8 cellular contexts compared by ENCODE assay signal in genomic region chr4:163484906-163485305, GRCh38. TPM values are rescaled to one million over a fixed set of nuclear protein-coding genes. Genes with fewer than 3 reads are reported as not detected.
DNase-seq lines count a peak whose midpoint lies in the region; ATAC-seq, FAIRE-seq and TF ChIP-seq lines count a peak whose summit lies in the region.

No MANE protein-coding gene starts in this region.

- H3K36me3 Mint-ChIP-seq in T-cell, result no peaks in the 10 kb centered on the region

- TF ChIP-seq POLR2A in K562 (conservative IDR thresholded peaks at IDR 0.05), result no peak

- no peak overlapping the region for H2AFZ ChIP-seq in K562 (ENCODE audit: low read depth, low read length)

- no peak overlapping the region for H3K4me3 ChIP-seq in K562
- no peak overlapping the region for H3K4me3 ChIP-seq in kidney (ENCODE audit: low read length in 2 of 2)

- peaks cover 2 to 7% of the 10 kb centered on the region in 2 donors for H3K27me3 Mint-ChIP-seq in T-cell

- TF ChIP-seq EP300 in K562 (IDR thresholded peaks at IDR 0.05; ENCODE audit: low read length), result no peak

- H3K4me1 Mint-ChIP-seq in T-cell, result peaks cover 0 to 7% (median 0%) of the 10 kb centered on the region in 3 donors

- no peaks in the 10 kb centered on the region for H3K36me3 ChIP-seq in K562 (ENCODE audit: control insufficient read depth, insufficient read depth, low read length)
- no peaks in the 10 kb centered on the region for H3K36me3 ChIP-seq in kidney (ENCODE audit: control insufficient read depth in 1 of 2, insufficient read depth in 2 of 2, low read length in 2 of 2)

- H3K27ac ChIP-seq in 22Rv1, result no peak overlapping the region
- no peak overlapping the region for H3K27ac ChIP-seq in K562 (ENCODE audit: extremely low read depth, low read depth, low read length)
- H3K27ac ChIP-seq in kidney (ENCODE audit: low read depth in 2 of 2, low read length in 2 of 2), result no peak overlapping the region

- in situ Hi-C loops in K562 (cut with MboI), result no loop called here

- no peaks in the 10 kb centered on the region for H3K27me3 ChIP-seq in K562 (ENCODE audit: control insufficient read depth in 2 of 2, insufficient read depth in 2 of 2, low read length in 2 of 2)

- no peaks in the 10 kb centered on the region for H4K20me1 ChIP-seq in K562 (replicated peaks; ENCODE audit: control insufficient read depth, insufficient read depth, low read length)

- H3K9ac ChIP-seq in K562 (ENCODE audit: insufficient read depth in 1 of 2, low read depth in 2 of 2, low read length in 2 of 2) (no peak overlapping the region), kidney (ENCODE audit: low read length in 2 of 2) (no peak overlapping the region)

- CTCF ChIA-PET in T-cell (lab: Charles Lee), result interaction anchor here (0.6 to 3.0 kb wide), 5 partner anchors 10 to 68 kb away, joined by 3 to 23 read pairs (median 4); partner anchors contain the start of gene TMA16 (in 1 of the 2)
- CTCF ChIA-PET in K562 (lab: Yijun Ruan, JAX; ENCODE audit: low intra/inter-chr PET ratio), result interaction anchor here (1.0 to 2.8 kb wide), 4 partner anchors 60 to 371 kb away, joined by 3 to 30 read pairs (median 12); no protein-coding TSS in a partner anchor

- intact Hi-C loops in K562 (cut with micrococcal nuclease) (loop anchor here (1.0 to 5.0 kb wide), 5 partner anchors 59 to 1262 kb away; no protein-coding TSS in a partner anchor), kidney (cut with DNase I) (no loop called here)

- WGBS in K562 (ENCODE audit: insufficient coverage, low coverage, missing lambda C conversion rate), result 2% methylated on average over 4 of the region's 4 CpGs

- peak; percentile 73 for TF ChIP-seq CTCF in 22Rv1 (IDR thresholded peaks at IDR 0.05)
- TF ChIP-seq CTCF in GM12873 (IDR thresholded peaks at IDR 0.05; ENCODE audit: insufficient read depth, low read depth, low read length, missing control alignments), result peak; percentile 53
- peak; percentile 58 to 75 (median 64) for TF ChIP-seq CTCF in K562 (IDR thresholded peaks at IDR 0.05 in 2 of 3, conservative IDR thresholded peaks at IDR 0.05 in 1 of 3; ENCODE audit: insufficient read depth in 2 of 3, low read depth in 1 of 3, low read length in 3 of 3)
- peak; percentile 40 for TF ChIP-seq CTCF in kidney (IDR thresholded peaks at IDR 0.05; ENCODE audit: borderline replicate concordance, extremely low read depth, insufficient read depth)

- peak; percentile 72 for TF ChIP-seq RAD21 in K562 (CRISPR knock-in tag; conservative IDR thresholded peaks at IDR 0.05 in 1 of 2, IDR thresholded peaks at IDR 0.05 in 1 of 2)

- H3K4me1 ChIP-seq in K562 (replicated peaks in 1 of 2; ENCODE audit: control insufficient read depth in 2 of 2, insufficient read depth in 2 of 2, low read length in 2 of 2) (peaks cover 0 to 2% of the 10 kb centered on the region in 2 experiments; a peak in 1 of 5 replicates), kidney (ENCODE audit: control insufficient read depth in 1 of 2, insufficient read depth in 1 of 2, low read depth in 1 of 2, low read length in 2 of 2) (no peaks in the 10 kb centered on the region)

- no peaks in the 10 kb centered on the region; the same call in 1 of the 2 replicates for H3K9me3 ChIP-seq in K562 (replicated peaks; ENCODE audit: control insufficient read depth, insufficient read depth, low read depth, low read length)
- H3K9me3 ChIP-seq in kidney (ENCODE audit: control insufficient read depth in 1 of 2, low read length in 2 of 2), result no peaks in the 10 kb centered on the region

- no peak overlapping the region for H3K27ac Mint-ChIP-seq in T-cell

- POLR2A ChIA-PET in T-cell (lab: Charles Lee), result no interaction called here
- POLR2A ChIA-PET in K562 (lab: Yijun Ruan, JAX), result interaction anchor here (0.7 to 1.4 kb wide), 2 partner anchors 9 to 60 kb away, joined by 3 read pairs; partner anchors contain the start of gene TMA16

- no peaks in the 10 kb centered on the region for H3K9me1 ChIP-seq in K562 (ENCODE audit: control insufficient read depth, insufficient read depth, low read length)

- no peaks in the 10 kb centered on the region for H3K79me2 ChIP-seq in K562 (ENCODE audit: control insufficient read depth, insufficient read depth, low read length)

- H3K4me3 Mint-ChIP-seq in T-cell, result no peak overlapping the region

- no peaks in the 10 kb centered on the region for H3K9me3 Mint-ChIP-seq in T-cell

- ATAC-seq in T-cell (replicated peaks in 1 of 4) (peak in 3 of 4 experiments; percentile 27 to 59 (median 56)), K562 (peak; percentile 91), HG03025 (IDR thresholded peaks at IDR 0.05; ENCODE audit: low FRiP score, unreplicated experiment) (no peak)

- FAIRE-seq in K562 (lab: Jason Lieb, UNC) (peak; percentile 94), kidney (lab: Jason Lieb, UNC) (no peak)

- no TSS peak for BruUV-seq in K562 (replicated peaks; lab: Mats Ljungman, UMichigan)

- H3K4me2 ChIP-seq in K562 (ENCODE audit: insufficient read depth, low read length), result no peak overlapping the region

- DNase-seq in HT1080 (ENCODE audit: low read depth) (peak; percentile 15), T-cell (peak in 30 of 34 experiments; percentile 6 to 60 (median 44)), K562 (ENCODE audit: extremely low read depth in 1 of 4, low spot score in 3 of 4) (peak; percentile 55 to 82 (median 64)), kidney (no peak)
- DNase-seq in stimulated activated CD8-positive, alpha-beta memory T cell treated with anti-CD3 and anti-CD28 coated beads, Interleukin-15, amount 100 ng/mL, for 1 hour (ENCODE audit: low read depth), result peak; percentile 34

TF ChIP-seq in K562, 482 proteins besides CTCF, POLR2A, EP300 and RAD21 (continues in another document):
- TF ChIP-seq ZBTB1 (CRISPR knock-in tag; IDR thresholded peaks at IDR 0.05; ENCODE audit: borderline replicate concordance, low read depth), result no peak
- TF ChIP-seq TAL1 (IDR thresholded peaks at IDR 0.05), result no peak
- TF ChIP-seq TBP (optimal IDR thresholded peaks at IDR 0.05; ENCODE audit: low read depth, low read length), result no peak
- no peak for TF ChIP-seq E2F5 (CRISPR knock-in tag; IDR thresholded peaks at IDR 0.05)
- no peak for TF ChIP-seq POLR2G (IDR thresholded peaks at IDR 0.05; ENCODE audit: low read depth, low read length)

RNA-seq across cellular contexts. Expression of gene TMA16, which starts 9.6 kb away (rescaled TPM):
- 56.3 and 67.1 TPM in 2 replicates for total RNA-seq in HT1080 (2014; rRNA removed; shearing (Covaris generic))
- polyA plus RNA-seq in HT1080 (2015; cell fraction: cytosol; rRNA removed), result 68.3 and 85.1 TPM in 2 replicates
- polyA plus RNA-seq in HT1080 (2015; cell fraction: nucleus; rRNA removed), result 46.5 and 49.0 TPM in 2 replicates
- total RNA-seq in T-cell (10 to 100 TPM in 4 of 5 donors, 1 to 10 TPM in 1; 9.6 to 23.1 (median 19.7) TPM), K562 (2014; rRNA removed) (54.5 and 70.0 TPM in 2 replicates), K562 (2014; rRNA removed; fragmentation: Illumina TruSeq; extraction: Trizol) (58.4 and 72.4 TPM in 2 replicates), K562 (2015; rRNA removed; fragmentation: Illumina TruSeq; extraction: Trizol) (59.1 and 66.6 TPM in 2 replicates), K562 (2021) (47.7 and 49.5 TPM in 2 replicates), kidney (26.9 TPM)
- total RNA-seq in K562 (2011; cell fraction: chromatin; rRNA removed; ENCODE audit: low replicate concordance), result 39.6 and 129 TPM in 2 replicates
- total RNA-seq in K562 (2011; cell fraction: nucleolus; rRNA removed), result 14.8 and 26.8 TPM in 2 replicates
- 70.2 and 142 TPM in 2 replicates for total RNA-seq in K562 (2011; cell fraction: nucleoplasm; rRNA removed)
- polyA plus RNA-seq in K562 (2011; rRNA removed) (23.2 and 27.7 TPM in 2 replicates), K562 (2014; fragmentation: Illumina TruSeq; extraction: Trizol) (73.5 and 74.2 TPM in 2 replicates), K562 (2014; fragmentation: Nextera tagmentation; extraction: Ambion mirVana) (10 to 100 TPM; 51.4 to 67.2 TPM), K562 (2014; rRNA removed) (47.0 and 74.8 TPM in 2 replicates), kidney (ENCODE audit: insufficient read depth, low read depth, low replicate concordance) (12.8 TPM)
- 1.7 and 7.0 TPM in 2 replicates for polyA plus RNA-seq in K562 (2011; cell fraction: cytosol; rRNA removed)
- polyA plus RNA-seq in K562 (2011; cell fraction: nucleus; rRNA removed), result 27.4 and 36.3 TPM in 2 replicates
- polyA plus RNA-seq in K562 (2012), result 30.3 and 57.5 TPM in 2 replicates
- 44.6 and 50.7 TPM in 2 replicates for polyA minus RNA-seq in K562 (2011; rRNA and poly(A)+ RNA removed)
- polyA minus RNA-seq in K562 (2011; cell fraction: cytosol; rRNA and poly(A)+ RNA removed), result 17.9 and 21.2 TPM in 2 replicates
- polyA minus RNA-seq in K562 (2011; cell fraction: nucleus; rRNA and poly(A)+ RNA removed), result 68.8 and 111 TPM in 2 replicates

RNA-seq across cellular contexts. Expression of gene TKTL2, which starts 11.4 kb away (rescaled TPM):
- not detected in 2 replicates for total RNA-seq in HT1080 (2014; rRNA removed; shearing (Covaris generic))
- not detected in 2 replicates for polyA plus RNA-seq in HT1080 (2015; cell fraction: cytosol; rRNA removed)
- polyA plus RNA-seq in HT1080 (2015; cell fraction: nucleus; rRNA removed), result not detected in 2 replicates
- total RNA-seq in T-cell (not detected), K562 (2014; rRNA removed) (0.09 and 0.12 TPM in 2 replicates), K562 (2014; rRNA removed; fragmentation: Illumina TruSeq; extraction: Trizol) (0.07 and 0.10 TPM in 2 replicates), K562 (2015; rRNA removed; fragmentation: Illumina TruSeq; extraction: Trizol) (0.04 TPM in 1 of 2 replicates, not detected in the other), K562 (2021) (0.07 and 0.09 TPM in 2 replicates), kidney (not detected)
- total RNA-seq in K562 (2011; cell fraction: chromatin; rRNA removed; ENCODE audit: low replicate concordance), result not detected in 2 replicates
- total RNA-seq in K562 (2011; cell fraction: nucleolus; rRNA removed), result not detected in 2 replicates
- total RNA-seq in K562 (2011; cell fraction: nucleoplasm; rRNA removed), result not detected in 2 replicates
- polyA plus RNA-seq in K562 (2011; rRNA removed) (0.03 TPM in 1 of 2 replicates, not detected in the other), K562 (2014; fragmentation: Illumina TruSeq; extraction: Trizol) (0.04 TPM in 1 of 2 replicates, not detected in the other), K562 (2014; fragmentation: Nextera tagmentation; extraction: Ambion mirVana) (under 1 TPM; 0.10 to 0.31 TPM), K562 (2014; rRNA removed) (0.23 TPM in 1 of 2 replicates, not detected in the other), kidney (ENCODE audit: insufficient read depth, low read depth, low replicate concordance) (not detected)
- not detected in 2 replicates for polyA plus RNA-seq in K562 (2011; cell fraction: cytosol; rRNA removed)
- 0.04 TPM in 1 of 2 replicates, not detected in the other for polyA plus RNA-seq in K562 (2011; cell fraction: nucleus; rRNA removed)
- polyA plus RNA-seq in K562 (2012), result 0.04 and 0.15 TPM in 2 replicates
- polyA minus RNA-seq in K562 (2011; rRNA and poly(A)+ RNA removed), result not detected in 2 replicates
- not detected in 2 replicates for polyA minus RNA-seq in K562 (2011; cell fraction: cytosol; rRNA and poly(A)+ RNA removed)
- polyA minus RNA-seq in K562 (2011; cell fraction: nucleus; rRNA and poly(A)+ RNA removed), result not detected in 2 replicates
